Comparison of ENCODE assay signal across 1 cellular context in the genomic region with DNA sequence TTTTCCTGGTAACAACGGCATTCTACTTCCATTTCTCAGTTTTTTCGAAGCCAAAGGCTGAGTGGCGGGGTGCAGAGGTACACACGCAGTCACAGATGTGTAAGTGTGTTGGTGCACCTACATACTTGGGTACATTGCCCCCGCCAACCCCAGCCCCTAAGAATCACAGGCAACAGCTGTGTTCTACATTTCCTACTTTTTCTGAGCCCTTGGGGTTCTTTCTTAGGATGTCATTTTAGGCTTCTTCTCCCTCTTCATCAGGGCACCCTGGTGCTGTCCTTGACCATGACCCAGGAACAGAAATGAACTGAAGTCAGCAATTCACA.
TF ChIP-seq lines count a peak whose summit lies in the region.

No MANE protein-coding gene starts in this region.

TF ChIP-seq in HEK293, 187 proteins besides CTCF, POLR2A, EP300 and RAD21:
- TF ChIP-seq ZSCAN16 (tag by site-specific recombination; IDR thresholded peaks at IDR 0.05) (no peak), ZNF837 (tag by site-specific recombination; IDR thresholded peaks at IDR 0.05) (no peak), ZNF514 (tag by site-specific recombination; IDR thresholded peaks at IDR 0.05) (no peak), BCL11B (tag by site-specific recombination; IDR thresholded peaks at IDR 0.05; ENCODE audit: low read depth) (no peak), ZNF211 (tag by site-specific recombination; IDR thresholded peaks at IDR 0.05; ENCODE audit: low read depth) (no peak)
- TF ChIP-seq, protein P1, sequence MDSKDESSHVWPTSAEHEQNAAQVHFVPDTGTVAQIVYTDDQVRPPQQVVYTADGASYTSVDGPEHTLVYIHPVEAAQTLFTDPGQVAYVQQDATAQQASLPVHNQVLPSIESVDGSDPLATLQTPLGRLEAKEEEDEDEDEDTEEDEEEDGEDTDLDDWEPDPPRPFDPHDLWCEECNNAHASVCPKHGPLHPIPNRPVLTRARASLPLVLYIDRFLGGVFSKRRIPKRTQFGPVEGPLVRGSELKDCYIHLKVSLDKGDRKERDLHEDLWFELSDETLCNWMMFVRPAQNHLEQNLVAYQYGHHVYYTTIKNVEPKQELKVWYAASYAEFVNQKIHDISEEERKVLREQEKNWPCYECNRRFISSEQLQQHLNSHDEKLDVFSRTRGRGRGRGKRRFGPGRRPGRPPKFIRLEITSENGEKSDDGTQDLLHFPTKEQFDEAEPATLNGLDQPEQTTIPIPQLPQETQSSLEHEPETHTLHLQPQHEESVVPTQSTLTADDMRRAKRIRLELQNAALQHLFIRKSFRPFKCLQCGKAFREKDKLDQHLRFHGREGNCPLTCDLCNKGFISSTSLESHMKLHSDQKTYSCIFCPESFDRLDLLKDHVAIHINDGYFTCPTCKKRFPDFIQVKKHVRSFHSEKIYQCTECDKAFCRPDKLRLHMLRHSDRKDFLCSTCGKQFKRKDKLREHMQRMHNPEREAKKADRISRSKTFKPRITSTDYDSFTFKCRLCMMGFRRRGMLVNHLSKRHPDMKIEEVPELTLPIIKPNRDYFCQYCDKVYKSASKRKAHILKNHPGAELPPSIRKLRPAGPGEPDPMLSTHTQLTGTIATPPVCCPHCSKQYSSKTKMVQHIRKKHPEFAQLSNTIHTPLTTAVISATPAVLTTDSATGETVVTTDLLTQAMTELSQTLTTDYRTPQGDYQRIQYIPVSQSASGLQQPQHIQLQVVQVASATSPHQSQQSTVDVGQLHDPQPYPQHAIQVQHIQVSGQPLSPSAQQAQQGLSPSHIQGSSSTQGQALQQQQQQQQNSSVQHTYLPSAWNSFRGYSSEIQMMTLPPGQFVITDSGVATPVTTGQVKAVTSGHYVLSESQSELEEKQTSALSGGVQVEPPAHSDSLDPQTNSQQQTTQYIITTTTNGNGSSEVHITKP (tag by site-specific recombination; IDR thresholded peaks at IDR 0.05), result no peak
- TF ChIP-seq, protein P2, sequence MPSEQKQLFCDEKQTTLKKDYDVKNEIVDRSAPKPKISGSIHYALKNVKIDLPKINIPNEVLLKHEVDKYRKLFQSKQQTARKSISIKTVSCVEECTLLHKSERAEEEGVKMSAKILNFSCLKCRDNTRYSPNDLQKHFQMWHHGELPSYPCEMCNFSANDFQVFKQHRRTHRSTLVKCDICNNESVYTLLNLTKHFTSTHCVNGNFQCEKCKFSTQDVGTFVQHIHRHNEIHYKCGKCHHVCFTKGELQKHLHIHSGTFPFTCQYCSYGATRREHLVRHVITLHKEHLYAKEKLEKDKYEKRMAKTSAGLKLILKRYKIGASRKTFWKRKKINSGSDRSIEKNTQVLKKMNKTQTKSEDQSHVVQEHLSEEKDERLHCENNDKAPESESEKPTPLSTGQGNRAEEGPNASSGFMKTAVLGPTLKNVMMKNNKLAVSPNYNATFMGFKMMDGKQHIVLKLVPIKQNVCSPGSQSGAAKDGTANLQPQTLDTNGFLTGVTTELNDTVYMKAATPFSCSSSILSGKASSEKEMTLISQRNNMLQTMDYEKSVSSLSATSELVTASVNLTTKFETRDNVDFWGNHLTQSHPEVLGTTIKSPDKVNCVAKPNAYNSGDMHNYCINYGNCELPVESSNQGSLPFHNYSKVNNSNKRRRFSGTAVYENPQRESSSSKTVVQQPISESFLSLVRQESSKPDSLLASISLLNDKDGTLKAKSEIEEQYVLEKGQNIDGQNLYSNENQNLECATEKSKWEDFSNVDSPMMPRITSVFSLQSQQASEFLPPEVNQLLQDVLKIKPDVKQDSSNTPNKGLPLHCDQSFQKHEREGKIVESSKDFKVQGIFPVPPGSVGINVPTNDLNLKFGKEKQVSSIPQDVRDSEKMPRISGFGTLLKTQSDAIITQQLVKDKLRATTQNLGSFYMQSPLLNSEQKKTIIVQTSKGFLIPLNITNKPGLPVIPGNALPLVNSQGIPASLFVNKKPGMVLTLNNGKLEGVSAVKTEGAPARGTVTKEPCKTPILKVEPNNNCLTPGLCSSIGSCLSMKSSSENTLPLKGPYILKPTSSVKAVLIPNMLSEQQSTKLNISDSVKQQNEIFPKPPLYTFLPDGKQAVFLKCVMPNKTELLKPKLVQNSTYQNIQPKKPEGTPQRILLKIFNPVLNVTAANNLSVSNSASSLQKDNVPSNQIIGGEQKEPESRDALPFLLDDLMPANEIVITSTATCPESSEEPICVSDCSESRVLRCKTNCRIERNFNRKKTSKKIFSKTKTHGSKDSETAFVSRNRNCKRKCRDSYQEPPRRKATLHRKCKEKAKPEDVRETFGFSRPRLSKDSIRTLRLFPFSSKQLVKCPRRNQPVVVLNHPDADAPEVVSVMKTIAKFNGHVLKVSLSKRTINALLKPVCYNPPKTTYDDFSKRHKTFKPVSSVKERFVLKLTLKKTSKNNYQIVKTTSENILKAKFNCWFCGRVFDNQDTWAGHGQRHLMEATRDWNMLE (tag by site-specific recombination; conservative IDR thresholded peaks at IDR 0.05; ENCODE audit: low read depth), result no peak
